ENCODE assay signal across 20 cellular contexts in the genomic region with DNA sequence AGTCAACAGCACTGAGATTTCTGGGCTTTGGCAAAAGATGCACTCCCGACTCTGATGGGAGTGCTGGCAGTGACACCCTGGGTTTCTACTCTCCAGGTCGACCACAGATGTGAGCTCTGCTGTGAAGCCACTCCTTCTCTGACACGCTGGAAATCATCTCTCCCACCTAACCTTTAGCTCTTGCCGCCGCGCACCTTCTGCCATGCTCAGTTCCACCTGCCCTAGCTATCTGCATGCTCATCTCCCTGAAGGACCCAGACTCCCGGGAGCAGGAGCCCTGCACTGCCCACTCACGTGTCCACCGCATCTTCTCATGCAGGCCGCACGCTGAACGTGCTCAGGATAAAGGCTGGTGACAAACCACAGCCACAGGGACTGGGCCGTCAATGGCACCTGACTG.
DNase-seq lines count a peak whose midpoint lies in the region; ATAC-seq and TF ChIP-seq lines count a peak whose summit lies in the region.
"Had no signal": no experiment of that assay in that cellular context is flagged by ENCODE, and none has a peak within 500 bp of the region (broad histone marks: within the 10 kb centered on the region; RNA-seq: fewer than 3 reads in every experiment).

No MANE protein-coding gene starts in this region.

- H3K4me1 Mint-ChIP-seq in type B pancreatic cell (ENCODE audit: unreplicated experiment), result peaks cover 29% of the 10 kb centered on the region

- no peaks in the 10 kb centered on the region for H3K9me3 Mint-ChIP-seq in type B pancreatic cell
- H3K9me3 Mint-ChIP-seq: stimulated activated naive CD8-positive, alpha-beta T cell treated with anti-CD3 and anti-CD28 coated beads, Interleukin-15, amount 100 ng/mL, for 72 hours had no signal

- no peaks in the 10 kb centered on the region for H3K27me3 ChIP-seq in gastroesophageal sphincter
- H3K27me3 ChIP-seq in ovary, result no peaks in the 10 kb centered on the region
- H3K27me3 ChIP-seq: BE2C had no signal

- peak overlapping the region; percentile 88 for H3K27ac ChIP-seq in VCaP
- peak overlapping the region in 3 of 4 donors; percentile 72 to 79 (median 75) for H3K27ac ChIP-seq in gastroesophageal sphincter
- H3K27ac ChIP-seq in ovary, result peak overlapping the region in 1 of 2 donors; percentile 75

- peaks cover 0 to 34% (median 16%) of the 10 kb centered on the region in 3 donors for H3K4me1 ChIP-seq in gastroesophageal sphincter
- H3K4me1 ChIP-seq in ovary (ENCODE audit: insufficient read depth), result peaks cover 40% of the 10 kb centered on the region
- H3K4me1 ChIP-seq: BE2C had no signal

- 47 to 96% methylated on average over 5 to 9 of the region's 13 CpGs for WGBS in gastroesophageal sphincter (ENCODE audit: low coverage in 1 of 2), 2 donors
- 61 to 68% (median 62%) methylated on average over 13 of the region's 13 CpGs for WGBS in ovary, 3 donors

- no peaks in the 10 kb centered on the region for H3K27me3 Mint-ChIP-seq in type B pancreatic cell
- H3K27me3 Mint-ChIP-seq: stimulated activated naive CD8-positive, alpha-beta T cell treated with anti-CD3 and anti-CD28 coated beads, Interleukin-15, amount 100 ng/mL, for 72 hours had no signal

- no peak for TF ChIP-seq POLR2A in gastroesophageal sphincter (IDR thresholded peaks at IDR 0.05)
- no peak for TF ChIP-seq POLR2A in ovary (IDR thresholded peaks at IDR 0.05)

- H3K4me3 ChIP-seq in gastroesophageal sphincter (no peak overlapping the region), ovary (no peak overlapping the region), foreskin fibroblast (ENCODE audit: low read depth in 1 of 2, low read length in 2 of 2) (no peak overlapping the region)

- DNase-seq in ovary (peak in 3 of 5 donors; percentile 23 to 30 (median 24)), type B pancreatic cell (ENCODE audit: extremely low spot score, unreplicated experiment) (no peak), AG20443 (ENCODE audit: low spot score) (no peak), A172 (ENCODE audit: low spot score) (no peak), foreskin fibroblast (no peak)
- DNase-seq: activated CD4-positive, alpha-beta T cell treated with anti-CD3 and anti-CD28 coated beads for 48 hours; amniotic stem cell; BE2C; Calu3; cerebellar nuclear complex; effector memory CD4-positive, alpha-beta T cell; EL; left ventricle myocardium superior; naive thymus-derived CD4-positive, alpha-beta T cell; NCI-H187 treated with DMSO at 0.1 percent for 48 hours; NCI-H446; stimulated activated CD4-positive, alpha-beta T cell treated with anti-CD3 and anti-CD28 coated beads, Interleukin-4, amount 100 ng/mL, for 1 hour; stimulated activated naive CD8-positive, alpha-beta T cell treated with anti-CD3 and anti-CD28 coated beads, Interleukin-15, amount 100 ng/mL, for 72 hours had no signal

- intact Hi-C loops in ovary (cut with DNase I), result loop anchor here in 1 of 4 donors (10.0 kb wide), 1 partner anchor 82 kb away; no protein-coding TSS in a partner anchor

- peaks cover 0 to 32% of the 10 kb centered on the region in 2 donors for H3K36me3 ChIP-seq in gastroesophageal sphincter
- no peaks in the 10 kb centered on the region for H3K36me3 ChIP-seq in ovary
- H3K36me3 ChIP-seq: BE2C had no signal

- no peak for ATAC-seq in gastroesophageal sphincter
- ATAC-seq: naive thymus-derived CD4-positive, alpha-beta T cell; stimulated activated naive CD8-positive, alpha-beta T cell treated with anti-CD3 and anti-CD28 coated beads, Interleukin-15, amount 100 ng/mL, for 72 hours had no signal

- H3K9me3 ChIP-seq in gastroesophageal sphincter (no peaks in the 10 kb centered on the region), ovary (no peaks in the 10 kb centered on the region)
- H3K9me3 ChIP-seq: BE2C had no signal

- H3K4me3 Mint-ChIP-seq in type B pancreatic cell, result no peak overlapping the region
- H3K4me3 Mint-ChIP-seq: naive thymus-derived CD4-positive, alpha-beta T cell; stimulated activated naive CD8-positive, alpha-beta T cell treated with anti-CD3 and anti-CD28 coated beads, Interleukin-15, amount 100 ng/mL, for 72 hours had no signal

- TF ChIP-seq EP300 in gastroesophageal sphincter (IDR thresholded peaks at IDR 0.05) (no peak), ovary (IDR thresholded peaks at IDR 0.05) (no peak)

- no peak for TF ChIP-seq CTCF in VCaP (conservative IDR thresholded peaks at IDR 0.05)
- TF ChIP-seq CTCF in gastroesophageal sphincter (IDR thresholded peaks at IDR 0.05), result no peak
- TF ChIP-seq CTCF in ovary (IDR thresholded peaks at IDR 0.05), result no peak
- no peak for TF ChIP-seq CTCF in type B pancreatic cell (conservative IDR thresholded peaks at IDR 0.05)
- TF ChIP-seq CTCF in foreskin fibroblast (IDR thresholded peaks at IDR 0.05; ENCODE audit: low read depth, low read length), result no peak

- peaks cover 26% of the 10 kb centered on the region for H3K36me3 Mint-ChIP-seq in type B pancreatic cell
- H3K36me3 Mint-ChIP-seq: naive thymus-derived CD4-positive, alpha-beta T cell had no signal

- H3K27ac Mint-ChIP-seq in type B pancreatic cell, result peak overlapping the region; percentile 46
- H3K27ac Mint-ChIP-seq: naive thymus-derived CD4-positive, alpha-beta T cell had no signal

Comparison
In these comparisons a context has a peak if more than half of its experiments do, and no peak if none do; other contexts are left out.
1. DNase-seq: peak in ovary (3 of 5); none in type B pancreatic cell (single experiment), AG20443 (single experiment), A172 (single experiment) and foreskin fibroblast (0 of 2).